In the genomic region with DNA sequence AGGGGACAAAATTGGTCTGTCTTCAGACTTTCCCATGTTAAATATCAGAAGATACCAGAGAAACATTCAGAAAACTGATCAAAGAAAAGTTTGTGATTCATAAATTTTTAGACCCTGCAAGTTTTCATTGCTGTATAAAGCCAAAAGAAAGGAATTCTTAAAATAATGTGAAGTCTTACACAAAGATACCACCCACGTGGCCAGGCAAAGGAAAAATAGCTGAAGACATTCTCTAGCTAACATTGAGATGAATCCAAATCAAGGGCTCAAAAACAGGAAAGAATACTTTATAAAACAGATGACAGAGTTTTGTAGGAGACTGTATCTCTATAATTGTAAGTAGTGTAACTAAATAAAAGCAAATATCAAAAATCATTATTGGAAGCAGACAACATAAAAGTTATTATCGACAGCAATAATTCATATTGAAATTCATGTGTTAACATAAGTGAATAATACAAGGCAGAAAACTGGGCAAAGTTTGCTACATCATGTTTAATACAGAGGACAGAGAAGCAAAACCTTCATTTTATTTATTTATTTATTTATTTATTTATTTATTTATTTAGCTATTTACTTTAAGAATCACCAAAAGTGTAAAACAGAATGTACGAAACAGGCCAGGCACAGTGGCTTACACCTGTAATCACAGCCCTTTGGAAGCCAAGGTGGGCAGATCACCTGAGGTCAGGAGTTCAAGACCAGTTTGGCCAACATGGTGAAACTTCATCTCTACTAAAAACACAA, we compare ENCODE assay signal across 22 cellular contexts.
"Had no signal": no experiment of that assay in that cellular context is flagged by ENCODE, and none has a peak within 500 bp of the region (broad histone marks: within the 10 kb centered on the region; RNA-seq: fewer than 3 reads in every experiment).

No MANE protein-coding gene starts in this region.

- DNase-seq: activated CD4-positive, alpha-beta T cell treated with anti-CD3 and anti-CD28 coated beads for 36 hours; activated CD4-positive, alpha-beta T cell treated with anti-CD3 and anti-CD28 coated beads, Interleukin-2, amount 50 U/mL, for 48 hours; activated CD8-positive, alpha-beta memory T cell treated with anti-CD3 and anti-CD28 coated beads, Interleukin-2, amount 50 U/mL, for 48 hours; activated naive CD4-positive, alpha-beta T cell treated with anti-CD3 and anti-CD28 coated beads for 36 hours; activated naive CD8-positive, alpha-beta T cell treated with anti-CD3 and anti-CD28 coated beads, Interleukin-2, amount 10 ng/mL, durations not matched to agents 7 days and 5 days; activated T-cell treated with anti-CD3 and anti-CD28 coated beads, Interleukin-2, amount 50 U/mL, for 4 hours; amygdala; central memory CD4-positive, alpha-beta T cell; colonic mucosa; foreskin melanocyte; naive thymus-derived CD8-positive, alpha-beta T cell; ovary; psoas muscle; stimulated activated CD4-positive, alpha-beta T cell treated with anti-CD3 and anti-CD28 coated beads, Interleukin-4, amount 100 ng/mL, for 4 hours; stimulated activated naive CD8-positive, alpha-beta T cell treated with anti-CD3 and anti-CD28 coated beads, Interleukin-15, Interleukin-2, amounts not matched to agents 100 U/mL and 50 U/mL, for 24 hours; T-helper 9 cell; upper lobe of left lung had no signal

- H3K4me1 ChIP-seq: colonic mucosa, psoas muscle, right atrium auricular region, upper lobe of left lung had no signal

- ATAC-seq: activated CD4-positive, alpha-beta T cell treated with anti-CD3 and anti-CD28 coated beads for 36 hours; activated T-cell treated with anti-CD3 and anti-CD28 coated beads, Interleukin-2, amount 50 U/mL, for 4 hours; left lobe of liver; naive thymus-derived CD8-positive, alpha-beta T cell; psoas muscle; stimulated activated naive CD8-positive, alpha-beta T cell treated with anti-CD3 and anti-CD28 coated beads, Interleukin-15, Interleukin-2, amounts not matched to agents 100 U/mL and 50 U/mL, for 24 hours; WTC11 had no signal

- H3K27me3 ChIP-seq: colonic mucosa, ovary, right atrium auricular region, upper lobe of left lung had no signal

- H3K36me3 ChIP-seq: colonic mucosa, ovary, right atrium auricular region, upper lobe of left lung had no signal

- H3K27ac ChIP-seq: colonic mucosa, epithelial cell of prostate, ovary, psoas muscle, right atrium auricular region, upper lobe of left lung had no signal

- H3K4me3 ChIP-seq: colonic mucosa, lung, ovary, psoas muscle, right atrium auricular region, upper lobe of left lung had no signal

- H3K9me3 ChIP-seq: colonic mucosa, ovary, psoas muscle, right atrium auricular region, upper lobe of left lung had no signal
